In the genomic region with DNA sequence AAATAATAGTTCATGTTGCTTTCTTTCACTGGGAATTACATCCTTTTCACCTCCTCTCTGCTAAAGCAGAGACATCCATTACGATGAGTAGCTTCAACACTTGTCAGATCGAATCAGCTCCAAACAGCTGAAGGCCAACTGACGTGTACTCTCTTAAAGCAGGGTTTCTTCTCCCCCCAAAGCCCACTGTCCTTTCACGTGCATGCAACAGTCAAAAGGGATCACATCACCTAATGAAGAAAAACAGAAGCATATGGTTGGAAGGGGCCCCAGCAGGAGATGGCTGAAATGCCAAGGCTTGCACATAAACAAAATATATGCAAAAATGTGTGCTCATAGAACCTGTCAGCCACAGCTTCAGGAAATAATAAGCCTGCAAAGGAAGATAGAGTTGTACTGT, we compare ENCODE assay signal across 17 cellular contexts.
"Had no signal": no experiment of that assay in that cellular context is flagged by ENCODE, and none has a peak within 500 bp of the region (broad histone marks: within the 10 kb centered on the region; RNA-seq: fewer than 3 reads in every experiment).

No MANE protein-coding gene starts in this region.

- DNase-seq: activated CD4-positive, alpha-beta memory T cell treated with anti-CD3 and anti-CD28 coated beads for 36 hours; activated CD4-positive, alpha-beta T cell treated with anti-CD3 and anti-CD28 coated beads for 48 hours; activated naive CD4-positive, alpha-beta T cell treated with anti-CD3 and anti-CD28 coated beads for 36 hours; activated naive CD8-positive, alpha-beta T cell treated with anti-CD3 and anti-CD28 coated beads, Interleukin-2, amount 10 ng/mL, durations not matched to agents 7 days and 5 days; activated T-cell treated with anti-CD3 and anti-CD28 coated beads, Interleukin-2, amount 50 U/mL, for 48 hours; amniotic stem cell; cortex of kidney; heart left ventricle; left cardiac atrium; pancreas; psoas muscle; right cardiac atrium; stimulated activated CD4-positive, alpha-beta T cell treated with anti-CD3 and anti-CD28 coated beads, Interleukin-4, amount 100 ng/mL, for 4 hours; stimulated activated naive CD8-positive, alpha-beta T cell treated with anti-CD3 and anti-CD28 coated beads, Interleukin-15, Interleukin-2, amounts not matched to agents 100 U/mL and 50 U/mL, for 24 hours; T-helper 9 cell had no signal

- H3K4me3 ChIP-seq: breast epithelium, heart left ventricle, pancreas, psoas muscle had no signal

- H3K27me3 ChIP-seq: breast epithelium, heart left ventricle had no signal

- H3K9me3 ChIP-seq: breast epithelium, heart left ventricle, pancreas, psoas muscle had no signal

- H3K4me1 ChIP-seq: breast epithelium, heart left ventricle, pancreas, psoas muscle had no signal

- H3K36me3 ChIP-seq: breast epithelium, heart left ventricle, pancreas had no signal

- ATAC-seq: heart left ventricle; left cardiac atrium; natural killer cell treated with Interleukin-12 subunit alpha and Interleukin-12 subunit beta and Interleukin-15 and Interleukin-18, amount 100 ng/mL, for 72 hours; pancreas; psoas muscle; right cardiac atrium; stimulated activated naive CD8-positive, alpha-beta T cell treated with anti-CD3 and anti-CD28 coated beads, Interleukin-15, Interleukin-2, amounts not matched to agents 100 U/mL and 50 U/mL, for 24 hours had no signal
